9 cellular contexts compared by ENCODE assay signal in the genomic region with DNA sequence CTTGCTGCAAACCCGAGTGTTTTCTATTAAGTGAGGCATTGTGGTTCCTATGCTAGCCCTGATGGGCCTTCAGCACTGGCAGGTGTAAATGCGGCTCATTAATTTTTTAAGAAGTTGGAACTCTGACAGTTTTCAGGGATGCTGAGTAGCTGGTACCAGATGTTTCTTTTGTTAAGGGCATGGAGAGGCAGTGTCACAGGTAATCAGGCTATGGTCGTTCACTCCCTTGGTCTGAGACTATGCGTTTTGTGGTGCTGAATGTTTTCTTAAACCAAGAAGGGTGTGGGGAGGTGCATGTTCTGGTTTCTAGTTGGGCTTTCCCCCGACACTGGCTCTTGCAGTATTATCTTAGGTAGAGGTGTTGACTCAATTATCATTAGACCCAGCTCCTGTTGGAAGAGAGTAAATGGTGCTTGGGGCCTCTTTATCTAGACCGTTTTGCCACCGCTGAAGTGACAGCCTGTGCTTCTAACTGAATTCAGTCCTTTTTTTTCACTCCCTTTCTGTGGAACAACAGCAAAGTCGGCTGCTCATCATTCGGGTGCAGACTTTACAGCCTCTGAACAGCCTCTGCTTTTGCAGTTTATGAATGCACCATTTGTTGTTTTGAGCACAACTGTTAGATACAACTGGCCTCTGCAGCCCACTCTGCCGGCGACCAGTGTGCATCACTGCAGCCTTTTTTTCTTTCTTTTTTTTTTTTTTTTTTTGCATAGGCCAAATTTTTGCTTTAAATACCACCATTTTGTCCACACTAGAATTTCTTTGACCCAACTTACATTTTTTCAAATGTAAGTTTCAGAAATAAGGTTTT. TPM values are rescaled to one million over a fixed set of nuclear protein-coding genes. Genes with fewer than 3 reads are reported as not detected.
DNase-seq lines count a peak whose midpoint lies in the region; ATAC-seq and TF ChIP-seq lines count a peak whose summit lies in the region.
"Had no signal": no experiment of that assay in that cellular context is flagged by ENCODE, and none has a peak within 500 bp of the region (broad histone marks: within the 10 kb centered on the region; RNA-seq: fewer than 3 reads in every experiment).

No MANE protein-coding gene starts in this region.

- H3K27ac ChIP-seq in liver (ENCODE audit: low read depth in 1 of 2, low read length in 2 of 2): peak overlapping the region; percentile 87 to 92
- peak overlapping the region in 1 of 2 donors; percentile 97 for H3K27ac ChIP-seq in prostate gland

- no peaks in the 10 kb centered on the region for H3K36me3 Mint-ChIP-seq in T-helper 17 cell (ENCODE audit: low read depth)

- peak overlapping the region; percentile 66 for H3K4me3 Mint-ChIP-seq in T-helper 17 cell

- TF ChIP-seq CTCF in liver (IDR thresholded peaks at IDR 0.05; ENCODE audit: low read depth, low read length, missing input control) (peak; percentile 6), prostate gland (IDR thresholded peaks at IDR 0.05) (no peak)

- no peak overlapping the region for H3K27ac Mint-ChIP-seq in T-helper 17 cell
- H3K27ac Mint-ChIP-seq: activated T-cell treated with anti-CD3 and anti-CD28 coated beads, Interleukin-2, amount 50 U/mL, for 72 hours had no signal

- TF ChIP-seq RAD21 in Ishikawa (IDR thresholded peaks at IDR 0.05; ENCODE audit: low read depth) (peak; percentile 22; the same call in 1 of the 2 replicates), liver (IDR thresholded peaks at IDR 0.05) (peak; percentile 9 to 50)

- DNase-seq in Ammon's horn (ENCODE audit: low spot score) (peak; percentile 88), T-helper 17 cell (no peak), prostate gland (ENCODE audit: low spot score) (no peak)
- no peak for DNase-seq in activated CD4-positive, CD25-positive, alpha-beta regulatory T cell treated with anti-CD3 and anti-CD28 coated beads, Interleukin-2, amount 50 U/mL, for 72 hours

- H3K9me3 ChIP-seq in T-helper 17 cell (ENCODE audit: control insufficient read depth, low read length, poor library complexity, severe bottlenecking) (no peaks in the 10 kb centered on the region), liver (ENCODE audit: control insufficient read depth in 4 of 4, low read length in 3 of 4) (no peaks in the 10 kb centered on the region), prostate gland (no peaks in the 10 kb centered on the region)

- H3K4me1 ChIP-seq in liver (ENCODE audit: control insufficient read depth in 4 of 4, insufficient read depth in 4 of 4, low read length in 3 of 4): peaks cover 16 to 72% (median 67%) of the 10 kb centered on the region in 4 donors
- peaks cover 28% of the 10 kb centered on the region for H3K4me1 ChIP-seq in prostate gland (replicated peaks)

- H3K4me1 Mint-ChIP-seq in T-helper 17 cell: peaks cover 50% of the 10 kb centered on the region

- TF ChIP-seq POLR2A in prostate gland (IDR thresholded peaks at IDR 0.05): no peak

- no peak for TF ChIP-seq EP300 in Ishikawa (IDR thresholded peaks at IDR 0.05; ENCODE audit: borderline replicate concordance)

- ATAC-seq in T-helper 17 cell (no peak), HG03095 (IDR thresholded peaks at IDR 0.05; ENCODE audit: unreplicated experiment) (no peak), GM19395 (IDR thresholded peaks at IDR 0.05; ENCODE audit: unreplicated experiment) (no peak)
- ATAC-seq: activated T-cell treated with anti-CD3 and anti-CD28 coated beads, Interleukin-2, amount 50 U/mL, for 72 hours had no signal

- H3K27me3 Mint-ChIP-seq in T-helper 17 cell: no peaks in the 10 kb centered on the region

- peak overlapping the region in 1 of 2 donors; percentile 58 for H3K9ac ChIP-seq in liver (ENCODE audit: low read depth in 1 of 2, low read length in 2 of 2)

- 69% methylated on average over 11 of the region's 11 CpGs for WGBS in liver
- WGBS in prostate gland: 49% methylated on average over 11 of the region's 11 CpGs

- intact Hi-C loops in prostate gland (cut with DNase I): no loop called here

- H3K36me3 ChIP-seq in liver (ENCODE audit: control insufficient read depth in 4 of 4, insufficient read depth in 3 of 4, low read depth in 1 of 4, low read length in 3 of 4): no peaks in the 10 kb centered on the region
- H3K36me3 ChIP-seq in prostate gland: no peaks in the 10 kb centered on the region

- H3K4me3 ChIP-seq in liver (ENCODE audit: low read depth in 1 of 3, low read length in 3 of 3) (no peak overlapping the region), prostate gland (no peak overlapping the region)

- no peaks in the 10 kb centered on the region for H3K27me3 ChIP-seq in liver (ENCODE audit: control insufficient read depth in 4 of 4, insufficient read depth in 4 of 4, low read length in 3 of 4)
- H3K27me3 ChIP-seq in prostate gland (replicated peaks; ENCODE audit: insufficient read depth): no peaks in the 10 kb centered on the region

TF ChIP-seq in Ishikawa, 13 proteins besides CTCF, POLR2A, EP300 and RAD21 (continues in another document):
- TF ChIP-seq CREB1 (IDR thresholded peaks at IDR 0.05; ENCODE audit: low read depth): no peak
- TF ChIP-seq TCF12 (IDR thresholded peaks at IDR 0.05; ENCODE audit: low read depth): no peak
- TF ChIP-seq YY1 (IDR thresholded peaks at IDR 0.05; ENCODE audit: low read depth): no peak
- TF ChIP-seq EGR1 (IDR thresholded peaks at IDR 0.05): no peak
- TF ChIP-seq, protein P1, sequence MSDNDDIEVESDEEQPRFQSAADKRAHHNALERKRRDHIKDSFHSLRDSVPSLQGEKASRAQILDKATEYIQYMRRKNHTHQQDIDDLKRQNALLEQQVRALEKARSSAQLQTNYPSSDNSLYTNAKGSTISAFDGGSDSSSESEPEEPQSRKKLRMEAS (IDR thresholded peaks at IDR 0.05): no peak
- TF ChIP-seq NFIC (IDR thresholded peaks at IDR 0.05): no peak
- TF ChIP-seq, protein P2, sequence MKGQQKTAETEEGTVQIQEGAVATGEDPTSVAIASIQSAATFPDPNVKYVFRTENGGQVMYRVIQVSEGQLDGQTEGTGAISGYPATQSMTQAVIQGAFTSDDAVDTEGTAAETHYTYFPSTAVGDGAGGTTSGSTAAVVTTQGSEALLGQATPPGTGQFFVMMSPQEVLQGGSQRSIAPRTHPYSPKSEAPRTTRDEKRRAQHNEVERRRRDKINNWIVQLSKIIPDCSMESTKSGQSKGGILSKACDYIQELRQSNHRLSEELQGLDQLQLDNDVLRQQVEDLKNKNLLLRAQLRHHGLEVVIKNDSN (IDR thresholded peaks at IDR 0.05): no peak
- TF ChIP-seq TAF1 (IDR thresholded peaks at IDR 0.05; ENCODE audit: low read depth): no peak; the same call in 1 of the 2 replicates

TF ChIP-seq in liver, 16 proteins besides CTCF, POLR2A, EP300 and RAD21:
- TF ChIP-seq RXRA (IDR thresholded peaks at IDR 0.05) (no peak), FOXA1 (IDR thresholded peaks at IDR 0.05) (no peak), HNF4A (conservative IDR thresholded peaks at IDR 0.05) (no peak), HNF4G (IDR thresholded peaks at IDR 0.05) (no peak), YY1 (IDR thresholded peaks at IDR 0.05) (no peak)
- TF ChIP-seq, protein P3, sequence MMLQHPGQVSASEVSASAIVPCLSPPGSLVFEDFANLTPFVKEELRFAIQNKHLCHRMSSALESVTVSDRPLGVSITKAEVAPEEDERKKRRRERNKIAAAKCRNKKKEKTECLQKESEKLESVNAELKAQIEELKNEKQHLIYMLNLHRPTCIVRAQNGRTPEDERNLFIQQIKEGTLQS (IDR thresholded peaks at IDR 0.05): no peak

RNA-seq across cellular contexts. Expression of a gene that starts 35.6 kb away (rescaled TPM):
- 10 to 100 TPM; 34.7 to 48.1 TPM for total RNA-seq in T-helper 17 cell
- total RNA-seq in liver: 10 to 100 TPM; 22.8 to 28.9 TPM
- 10 to 100 TPM; 10.1 to 11.8 TPM for polyA plus RNA-seq in liver
- total RNA-seq in prostate gland: 10 to 100 TPM; 58.4 to 71.0 TPM
